ENCODE assay signal across 8 cellular contexts in genomic region chr19:21483589-21484170, GRCh38. TPM values are rescaled to one million over a fixed set of nuclear protein-coding genes. Genes with fewer than 3 reads are reported as not detected.
A peak's percentile ranks its signal among the peaks of the same experiment; 100 is the strongest.
DNase-seq lines count a peak whose midpoint lies in the region; TF ChIP-seq lines count a peak whose summit lies in the region.

No MANE protein-coding gene starts in this region.

- no peak overlapping the region for H3K27ac Mint-ChIP-seq in activated T-helper 2 cell treated with anti-CD3 and anti-CD28 coated beads, Interferon-gamma antibody, Interleukin-2, Interleukin-4, amounts not matched to agents 10 μg/mL and 5 μg/mL and 100 μg/mL, durations not matched to agents 14 hours and 24 hours and 36 hours

- H3K4me1 ChIP-seq in left ventricle myocardium inferior = no peaks in the 10 kb centered on the region

- H3K36me3 Mint-ChIP-seq in activated T-helper 2 cell treated with anti-CD3 and anti-CD28 coated beads, Interferon-gamma antibody, Interleukin-2, Interleukin-4, amounts not matched to agents 10 μg/mL and 5 μg/mL and 100 μg/mL, durations not matched to agents 14 hours and 24 hours and 36 hours (ENCODE audit: low read depth) = peaks cover 6% of the 10 kb centered on the region

- peaks cover 46% of the 10 kb centered on the region for H3K9me3 Mint-ChIP-seq in activated T-helper 2 cell treated with anti-CD3 and anti-CD28 coated beads, Interferon-gamma antibody, Interleukin-2, Interleukin-4, amounts not matched to agents 10 μg/mL and 5 μg/mL and 100 μg/mL, durations not matched to agents 14 hours and 24 hours and 36 hours

- intact Hi-C loops in activated T-helper 2 cell treated with anti-CD3 and anti-CD28 coated beads, Interferon-gamma antibody, Interleukin-2, Interleukin-4, amounts not matched to agents 10 μg/mL and 5 μg/mL and 100 μg/mL, durations not matched to agents 14 hours and 24 hours and 36 hours (cut with micrococcal nuclease) = loop anchor here (5.0 kb wide), 1 partner anchor 281 kb away; no protein-coding TSS in a partner anchor
- intact Hi-C loops in left ventricle myocardium inferior (cut with micrococcal nuclease) = loop anchor here (10.0 kb wide), 1 partner anchor 279 kb away; no protein-coding TSS in a partner anchor

- TF ChIP-seq CTCF in left ventricle myocardium inferior (IDR thresholded peaks at IDR 0.05; ENCODE audit: borderline replicate concordance) = peak; percentile 81

- H3K27me3 Mint-ChIP-seq in activated T-helper 2 cell treated with anti-CD3 and anti-CD28 coated beads, Interferon-gamma antibody, Interleukin-2, Interleukin-4, amounts not matched to agents 10 μg/mL and 5 μg/mL and 100 μg/mL, durations not matched to agents 14 hours and 24 hours and 36 hours (ENCODE audit: low read depth) = no peaks in the 10 kb centered on the region

- H3K27me3 ChIP-seq in left ventricle myocardium inferior (ENCODE audit: low read depth) = no peaks in the 10 kb centered on the region

- no peaks in the 10 kb centered on the region for H3K4me1 Mint-ChIP-seq in activated T-helper 2 cell treated with anti-CD3 and anti-CD28 coated beads, Interferon-gamma antibody, Interleukin-2, Interleukin-4, amounts not matched to agents 10 μg/mL and 5 μg/mL and 100 μg/mL, durations not matched to agents 14 hours and 24 hours and 36 hours (ENCODE audit: low read depth)

- no peak overlapping the region for H3K27ac ChIP-seq in left ventricle myocardium inferior (replicated peaks)

- H3K36me3 ChIP-seq in left ventricle myocardium inferior = no peaks in the 10 kb centered on the region

- H3K4me3 ChIP-seq in left ventricle myocardium inferior = peak overlapping the region; percentile 45

- no peak overlapping the region for H3K4me3 Mint-ChIP-seq in activated T-helper 2 cell treated with anti-CD3 and anti-CD28 coated beads, Interferon-gamma antibody, Interleukin-2, Interleukin-4, amounts not matched to agents 10 μg/mL and 5 μg/mL and 100 μg/mL, durations not matched to agents 14 hours and 24 hours and 36 hours (ENCODE audit: low read depth)

- no peaks in the 10 kb centered on the region for H3K9me3 ChIP-seq in left ventricle myocardium inferior (replicated peaks)

- DNase-seq in CD1c-positive myeloid dendritic cell (ENCODE audit: extremely low spot score) (peak; percentile 57), NAMALWA (ENCODE audit: low spot score) (peak; percentile 76), left ventricle myocardium inferior (peak; percentile 67), GM19238 (ENCODE audit: insufficient read length, low spot score) (no peak), NCI-H1930 (lab: John Stamatoyannopoulos, UW) (no peak), AG08395 (ENCODE audit: low spot score) (no peak)
- peak; percentile 15 for DNase-seq in activated T-helper 2 cell treated with anti-CD3 and anti-CD28 coated beads, Interferon-gamma antibody, Interleukin-2, Interleukin-4, amounts not matched to agents 10 μg/mL and 5 μg/mL and 100 μg/mL, durations not matched to agents 14 hours and 24 hours and 36 hours (ENCODE audit: low spot score)
- peak; percentile 47 for DNase-seq in stimulated activated CD4-positive, alpha-beta T cell treated with anti-CD3 and anti-CD28 coated beads, Interleukin-2, amount 100 ng/mL, for 4 hours (ENCODE audit: low read depth)

RNA-seq across cellular contexts. Expression of gene ZNF429, which starts 21.7 kb away (rescaled TPM):
- total RNA-seq in activated T-helper 2 cell treated with anti-CD3 and anti-CD28 coated beads, Interferon-gamma antibody, Interleukin-2, Interleukin-4, amounts not matched to agents 10 μg/mL and 5 μg/mL and 100 μg/mL, durations not matched to agents 14 hours and 24 hours and 36 hours = 3.1 and 5.0 TPM in 2 replicates
- total RNA-seq in left ventricle myocardium inferior = 10.0 TPM

Comparison
In these comparisons a context has a peak if more than half of its experiments do, and no peak if none do; other contexts are left out.
1. DNase-seq: peak in CD1c-positive myeloid dendritic cell (single experiment), NAMALWA (single experiment), activated T-helper 2 cell treated with anti-CD3 and anti-CD28 coated beads, Interferon-gamma antibody, Interleukin-2, Interleukin-4, amounts not matched to agents 10 μg/mL and 5 μg/mL and 100 μg/mL, durations not matched to agents 14 hours and 24 hours and 36 hours (single experiment), left ventricle myocardium inferior (single experiment) and stimulated activated CD4-positive, alpha-beta T cell treated with anti-CD3 and anti-CD28 coated beads, Interleukin-2, amount 100 ng/mL, for 4 hours (single experiment); none in GM19238 (single experiment), NCI-H1930 (0 of 2) and AG08395 (single experiment).